11 cellular contexts compared by ENCODE assay signal in the genomic region with DNA sequence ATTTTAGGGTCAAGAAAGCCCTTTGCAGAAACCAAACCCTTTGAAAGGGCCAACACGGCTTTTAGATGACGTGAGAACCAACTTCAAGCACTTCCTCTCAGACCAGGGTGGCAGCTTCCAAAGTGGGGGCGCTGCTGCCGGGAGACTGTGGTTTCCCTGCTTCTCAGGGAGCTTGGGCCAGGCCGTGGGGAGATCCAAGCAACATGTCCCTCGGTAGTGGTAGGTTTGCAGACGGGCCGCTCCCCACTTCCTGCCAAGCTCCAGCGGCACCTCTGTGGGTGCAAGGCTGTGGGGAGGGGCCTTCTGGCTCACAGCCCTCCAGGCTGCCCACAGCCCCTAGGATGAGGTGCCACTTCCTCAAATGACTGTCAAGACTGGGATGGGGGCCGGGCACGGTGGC.
DNase-seq lines count a peak whose midpoint lies in the region; ATAC-seq lines count a peak whose summit lies in the region.
"Had no signal": no experiment of that assay in that cellular context is flagged by ENCODE, and none has a peak within 500 bp of the region (broad histone marks: within the 10 kb centered on the region; RNA-seq: fewer than 3 reads in every experiment).

No MANE protein-coding gene starts in this region.

- no peaks in the 10 kb centered on the region for H3K36me3 Mint-ChIP-seq in IgD-negative memory B cell
- peaks cover 3% of the 10 kb centered on the region for H3K36me3 Mint-ChIP-seq in T-helper 1 cell treated with Interleukin-12 subunit alpha and Interleukin-12 subunit beta and Interleukin-4 antibody, amounts not matched to agents 30 μg/mL and 1 μg/mL, for 36 hours (ENCODE audit: low read depth)
- no peaks in the 10 kb centered on the region for H3K36me3 Mint-ChIP-seq in activated naive CD8-positive, alpha-beta T cell treated with anti-CD3 and anti-CD28 coated beads, Interleukin-2, amount 10 ng/mL, durations not matched to agents 7 days and 5 days
- peaks cover 48% of the 10 kb centered on the region for H3K36me3 Mint-ChIP-seq in stimulated activated effector memory CD8-positive, alpha-beta T cell treated with anti-CD3 and anti-CD28 coated beads, Interleukin-12 subunit alpha, Interleukin-12 subunit beta, amount 100 ng/mL, for 72 hours

- ATAC-seq in activated naive CD8-positive, alpha-beta T cell treated with anti-CD3 and anti-CD28 coated beads, Interleukin-2, amount 10 ng/mL, durations not matched to agents 7 days and 5 days (ENCODE audit: low read depth): peak; percentile 77
- peak; percentile 67 for ATAC-seq in stimulated activated effector memory CD8-positive, alpha-beta T cell treated with anti-CD3 and anti-CD28 coated beads, Interleukin-12 subunit alpha, Interleukin-12 subunit beta, amount 100 ng/mL, for 72 hours
- ATAC-seq in HG03571 (IDR thresholded peaks at IDR 0.05; ENCODE audit: unreplicated experiment): no peak

- POLR2A ChIA-PET in activated naive CD8-positive, alpha-beta T cell treated with anti-CD3 and anti-CD28 coated beads, Interleukin-2, amount 10 ng/mL, durations not matched to agents 7 days and 5 days (lab: Charles Lee): no interaction called here

- H3K9me3 Mint-ChIP-seq in IgD-negative memory B cell: peaks cover 0 to 2% (median 0%) of the 10 kb centered on the region in 3 donors
- H3K9me3 Mint-ChIP-seq in T-helper 1 cell treated with Interleukin-12 subunit alpha and Interleukin-12 subunit beta and Interleukin-4 antibody, amounts not matched to agents 30 μg/mL and 1 μg/mL, for 36 hours: no peaks in the 10 kb centered on the region
- no peaks in the 10 kb centered on the region for H3K9me3 Mint-ChIP-seq in activated naive CD8-positive, alpha-beta T cell treated with anti-CD3 and anti-CD28 coated beads, Interleukin-2, amount 10 ng/mL, durations not matched to agents 7 days and 5 days
- no peaks in the 10 kb centered on the region for H3K9me3 Mint-ChIP-seq in stimulated activated effector memory CD8-positive, alpha-beta T cell treated with anti-CD3 and anti-CD28 coated beads, Interleukin-12 subunit alpha, Interleukin-12 subunit beta, amount 100 ng/mL, for 72 hours

- H3K27ac Mint-ChIP-seq in IgD-negative memory B cell: peak overlapping the region; percentile 91 to 99 (median 95)
- H3K27ac Mint-ChIP-seq in T-helper 1 cell treated with Interleukin-12 subunit alpha and Interleukin-12 subunit beta and Interleukin-4 antibody, amounts not matched to agents 30 μg/mL and 1 μg/mL, for 36 hours: peak overlapping the region; percentile 55
- H3K27ac Mint-ChIP-seq in activated naive CD8-positive, alpha-beta T cell treated with anti-CD3 and anti-CD28 coated beads, Interleukin-2, amount 10 ng/mL, durations not matched to agents 7 days and 5 days: peak overlapping the region; percentile 73
- H3K27ac Mint-ChIP-seq in stimulated activated effector memory CD8-positive, alpha-beta T cell treated with anti-CD3 and anti-CD28 coated beads, Interleukin-12 subunit alpha, Interleukin-12 subunit beta, amount 100 ng/mL, for 72 hours: peak overlapping the region; percentile 92

- DNase-seq in activated naive CD8-positive, alpha-beta T cell treated with anti-CD3 and anti-CD28 coated beads, Interleukin-2, amount 10 ng/mL, durations not matched to agents 7 days and 5 days: peak; percentile 56
- peak in 1 of 2 donors; percentile 71 for DNase-seq in stimulated activated effector memory CD8-positive, alpha-beta T cell treated with anti-CD3 and anti-CD28 coated beads, Interleukin-12 subunit alpha, Interleukin-12 subunit beta, amount 100 ng/mL, for 72 hours (ENCODE audit: low spot score in 2 of 2)
- DNase-seq in NCI-H1694 (lab: John Stamatoyannopoulos, UW) (no peak), mucosa of gallbladder (ENCODE audit: low spot score) (no peak), EL (no peak)
- DNase-seq: mesenchymal stem cell, NCI-H1092, SHP77 treated with DMSO at 0.1 percent for 48 hours had no signal

- peaks cover 20 to 38% (median 26%) of the 10 kb centered on the region in 3 donors for H3K4me1 Mint-ChIP-seq in IgD-negative memory B cell
- peaks cover 26% of the 10 kb centered on the region for H3K4me1 Mint-ChIP-seq in T-helper 1 cell treated with Interleukin-12 subunit alpha and Interleukin-12 subunit beta and Interleukin-4 antibody, amounts not matched to agents 30 μg/mL and 1 μg/mL, for 36 hours (ENCODE audit: low read depth)
- peaks cover 10% of the 10 kb centered on the region for H3K4me1 Mint-ChIP-seq in activated naive CD8-positive, alpha-beta T cell treated with anti-CD3 and anti-CD28 coated beads, Interleukin-2, amount 10 ng/mL, durations not matched to agents 7 days and 5 days
- H3K4me1 Mint-ChIP-seq in stimulated activated effector memory CD8-positive, alpha-beta T cell treated with anti-CD3 and anti-CD28 coated beads, Interleukin-12 subunit alpha, Interleukin-12 subunit beta, amount 100 ng/mL, for 72 hours: peaks cover 61% of the 10 kb centered on the region

- peak overlapping the region in 3 of 4 donors; percentile 68 to 87 (median 75) for H3K4me3 Mint-ChIP-seq in IgD-negative memory B cell
- H3K4me3 Mint-ChIP-seq in T-helper 1 cell treated with Interleukin-12 subunit alpha and Interleukin-12 subunit beta and Interleukin-4 antibody, amounts not matched to agents 30 μg/mL and 1 μg/mL, for 36 hours: no peak overlapping the region
- H3K4me3 Mint-ChIP-seq in activated naive CD8-positive, alpha-beta T cell treated with anti-CD3 and anti-CD28 coated beads, Interleukin-2, amount 10 ng/mL, durations not matched to agents 7 days and 5 days: peak overlapping the region; percentile 17
- H3K4me3 Mint-ChIP-seq in stimulated activated effector memory CD8-positive, alpha-beta T cell treated with anti-CD3 and anti-CD28 coated beads, Interleukin-12 subunit alpha, Interleukin-12 subunit beta, amount 100 ng/mL, for 72 hours: peak overlapping the region; percentile 62

- H3K27me3 Mint-ChIP-seq in IgD-negative memory B cell: no peaks in the 10 kb centered on the region
- no peaks in the 10 kb centered on the region for H3K27me3 Mint-ChIP-seq in T-helper 1 cell treated with Interleukin-12 subunit alpha and Interleukin-12 subunit beta and Interleukin-4 antibody, amounts not matched to agents 30 μg/mL and 1 μg/mL, for 36 hours (ENCODE audit: low read depth)
- H3K27me3 Mint-ChIP-seq in activated naive CD8-positive, alpha-beta T cell treated with anti-CD3 and anti-CD28 coated beads, Interleukin-2, amount 10 ng/mL, durations not matched to agents 7 days and 5 days: no peaks in the 10 kb centered on the region
